In the genomic region with DNA sequence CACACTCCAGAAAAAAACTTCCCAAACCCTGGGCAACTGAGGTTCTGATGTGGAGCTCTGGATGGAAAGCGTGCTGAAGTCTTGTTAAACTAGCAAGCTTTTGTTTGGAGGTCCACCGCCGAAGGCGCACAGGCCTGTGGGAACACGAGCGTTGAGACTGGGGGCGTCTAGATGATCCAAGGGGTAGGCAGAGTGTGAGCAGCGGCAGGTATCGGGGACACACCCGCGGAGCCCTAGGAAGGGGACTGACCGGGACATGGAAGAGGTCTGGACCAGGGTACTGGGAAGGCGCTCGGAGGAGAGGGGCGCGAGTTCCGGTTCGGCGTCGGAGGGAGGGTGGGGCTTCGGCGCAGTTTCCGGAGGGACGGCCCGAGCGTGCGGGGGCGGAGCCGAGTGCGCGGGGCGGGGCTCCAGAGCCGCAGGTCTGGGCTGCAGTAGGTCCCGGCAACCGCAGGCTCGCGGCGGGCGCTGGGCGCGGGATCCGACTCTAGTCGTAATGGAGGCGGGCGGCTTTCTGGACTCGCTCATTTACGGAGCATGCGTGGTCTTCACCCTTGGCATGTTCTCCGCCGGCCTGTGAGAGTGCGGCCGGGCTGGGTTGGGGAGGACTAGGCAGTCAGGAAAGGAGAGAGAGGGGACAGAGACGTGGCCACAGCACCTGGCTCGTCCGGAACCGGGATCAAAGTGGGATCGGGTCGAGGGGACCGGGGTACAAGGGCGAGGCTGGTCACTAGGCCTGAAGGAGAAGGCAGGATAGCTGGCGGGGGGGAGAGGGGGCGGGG, we compare ENCODE assay signal across 1 cellular context.
TF ChIP-seq lines count a peak whose summit lies in the region.

A gene with protein sequence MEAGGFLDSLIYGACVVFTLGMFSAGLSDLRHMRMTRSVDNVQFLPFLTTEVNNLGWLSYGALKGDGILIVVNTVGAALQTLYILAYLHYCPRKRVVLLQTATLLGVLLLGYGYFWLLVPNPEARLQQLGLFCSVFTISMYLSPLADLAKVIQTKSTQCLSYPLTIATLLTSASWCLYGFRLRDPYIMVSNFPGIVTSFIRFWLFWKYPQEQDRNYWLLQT (plus strand): TSS at position 437 of the 782 bp plus-strand sequence. CDS start 60 bp downstream, at position 497.

TF ChIP-seq in K562, 482 proteins besides CTCF, POLR2A, EP300 and RAD21 (continued from another document and continues in another):
- TF ChIP-seq, protein P1, sequence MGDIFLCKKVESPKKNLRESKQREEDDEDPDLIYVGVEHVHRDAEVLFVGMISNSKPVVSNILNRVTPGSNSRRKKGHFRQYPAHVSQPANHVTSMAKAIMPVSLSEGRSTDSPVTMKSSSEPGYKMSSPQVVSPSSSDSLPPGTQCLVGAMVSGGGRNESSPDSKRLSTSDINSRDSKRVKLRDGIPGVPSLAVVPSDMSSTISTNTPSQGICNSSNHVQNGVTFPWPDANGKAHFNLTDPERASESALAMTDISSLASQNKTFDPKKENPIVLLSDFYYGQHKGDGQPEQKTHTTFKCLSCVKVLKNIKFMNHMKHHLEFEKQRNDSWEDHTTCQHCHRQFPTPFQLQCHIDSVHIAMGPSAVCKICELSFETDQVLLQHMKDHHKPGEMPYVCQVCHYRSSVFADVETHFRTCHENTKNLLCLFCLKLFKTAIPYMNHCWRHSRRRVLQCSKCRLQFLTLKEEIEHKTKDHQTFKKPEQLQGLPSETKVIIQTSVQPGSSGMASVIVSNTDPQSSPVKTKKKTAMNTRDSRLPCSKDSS (IDR thresholded peaks at IDR 0.05; ENCODE audit: low read depth, partially characterized antibody): no peak
- TF ChIP-seq ATF7 (IDR thresholded peaks at IDR 0.05): peak; percentile 67; the same call in 1 of the 2 replicates
- TF ChIP-seq, protein P2, sequence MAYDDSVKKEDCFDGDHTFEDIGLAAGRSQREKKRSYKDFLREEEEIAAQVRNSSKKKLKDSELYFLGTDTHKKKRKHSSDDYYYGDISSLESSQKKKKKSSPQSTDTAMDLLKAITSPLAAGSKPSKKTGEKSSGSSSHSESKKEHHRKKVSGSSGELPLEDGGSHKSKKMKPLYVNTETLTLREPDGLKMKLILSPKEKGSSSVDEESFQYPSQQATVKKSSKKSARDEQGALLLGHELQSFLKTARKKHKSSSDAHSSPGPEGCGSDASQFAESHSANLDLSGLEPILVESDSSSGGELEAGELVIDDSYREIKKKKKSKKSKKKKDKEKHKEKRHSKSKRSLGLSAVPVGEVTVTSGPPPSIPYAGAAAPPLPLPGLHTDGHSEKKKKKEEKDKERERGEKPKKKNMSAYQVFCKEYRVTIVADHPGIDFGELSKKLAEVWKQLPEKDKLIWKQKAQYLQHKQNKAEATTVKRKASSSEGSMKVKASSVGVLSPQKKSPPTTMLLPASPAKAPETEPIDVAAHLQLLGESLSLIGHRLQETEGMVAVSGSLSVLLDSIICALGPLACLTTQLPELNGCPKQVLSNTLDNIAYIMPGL (CRISPR knock-in tag; IDR thresholded peaks at IDR 0.05): no peak
- TF ChIP-seq PCBP2 (IDR thresholded peaks at IDR 0.05; ENCODE audit: low read depth, low read length, poor library complexity, severe bottlenecking): no peak
- no peak for TF ChIP-seq KLF1 (tag; IDR thresholded peaks at IDR 0.05)
- TF ChIP-seq, protein P3, sequence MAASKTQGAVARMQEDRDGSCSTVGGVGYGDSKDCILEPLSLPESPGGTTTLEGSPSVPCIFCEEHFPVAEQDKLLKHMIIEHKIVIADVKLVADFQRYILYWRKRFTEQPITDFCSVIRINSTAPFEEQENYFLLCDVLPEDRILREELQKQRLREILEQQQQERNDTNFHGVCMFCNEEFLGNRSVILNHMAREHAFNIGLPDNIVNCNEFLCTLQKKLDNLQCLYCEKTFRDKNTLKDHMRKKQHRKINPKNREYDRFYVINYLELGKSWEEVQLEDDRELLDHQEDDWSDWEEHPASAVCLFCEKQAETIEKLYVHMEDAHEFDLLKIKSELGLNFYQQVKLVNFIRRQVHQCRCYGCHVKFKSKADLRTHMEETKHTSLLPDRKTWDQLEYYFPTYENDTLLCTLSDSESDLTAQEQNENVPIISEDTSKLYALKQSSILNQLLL (CRISPR knock-in tag; IDR thresholded peaks at IDR 0.05; ENCODE audit: borderline replicate concordance): no peak
- TF ChIP-seq TAF7 (tag; IDR thresholded peaks at IDR 0.05): peak; percentile 77
- TF ChIP-seq BRD9 (IDR thresholded peaks at IDR 0.05; ENCODE audit: low read depth, partially characterized antibody): peak; percentile 79
- no peak for TF ChIP-seq PHF21A (IDR thresholded peaks at IDR 0.05; ENCODE audit: borderline replicate concordance, low read depth)
- TF ChIP-seq FIP1L1 (IDR thresholded peaks at IDR 0.05; ENCODE audit: low read depth, low read length, poor library complexity, severe bottlenecking): peak; percentile 23
- TF ChIP-seq, protein P4, sequence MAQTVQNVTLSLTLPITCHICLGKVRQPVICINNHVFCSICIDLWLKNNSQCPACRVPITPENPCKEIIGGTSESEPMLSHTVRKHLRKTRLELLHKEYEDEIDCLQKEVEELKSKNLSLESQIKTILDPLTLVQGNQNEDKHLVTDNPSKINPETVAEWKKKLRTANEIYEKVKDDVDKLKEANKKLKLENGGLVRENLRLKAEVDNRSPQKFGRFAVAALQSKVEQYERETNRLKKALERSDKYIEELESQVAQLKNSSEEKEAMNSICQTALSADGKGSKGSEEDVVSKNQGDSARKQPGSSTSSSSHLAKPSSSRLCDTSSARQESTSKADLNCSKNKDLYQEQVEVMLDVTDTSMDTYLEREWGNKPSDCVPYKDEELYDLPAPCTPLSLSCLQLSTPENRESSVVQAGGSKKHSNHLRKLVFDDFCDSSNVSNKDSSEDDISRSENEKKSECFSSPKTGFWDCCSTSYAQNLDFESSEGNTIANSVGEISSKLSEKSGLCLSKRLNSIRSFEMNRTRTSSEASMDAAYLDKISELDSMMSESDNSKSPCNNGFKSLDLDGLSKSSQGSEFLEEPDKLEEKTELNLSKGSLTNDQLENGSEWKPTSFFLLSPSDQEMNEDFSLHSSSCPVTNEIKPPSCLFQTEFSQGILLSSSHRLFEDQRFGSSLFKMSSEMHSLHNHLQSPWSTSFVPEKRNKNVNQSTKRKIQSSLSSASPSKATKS (CRISPR knock-in tag; IDR thresholded peaks at IDR 0.05): no peak; the same call in 1 of the 2 replicates
- TF ChIP-seq, protein P5, sequence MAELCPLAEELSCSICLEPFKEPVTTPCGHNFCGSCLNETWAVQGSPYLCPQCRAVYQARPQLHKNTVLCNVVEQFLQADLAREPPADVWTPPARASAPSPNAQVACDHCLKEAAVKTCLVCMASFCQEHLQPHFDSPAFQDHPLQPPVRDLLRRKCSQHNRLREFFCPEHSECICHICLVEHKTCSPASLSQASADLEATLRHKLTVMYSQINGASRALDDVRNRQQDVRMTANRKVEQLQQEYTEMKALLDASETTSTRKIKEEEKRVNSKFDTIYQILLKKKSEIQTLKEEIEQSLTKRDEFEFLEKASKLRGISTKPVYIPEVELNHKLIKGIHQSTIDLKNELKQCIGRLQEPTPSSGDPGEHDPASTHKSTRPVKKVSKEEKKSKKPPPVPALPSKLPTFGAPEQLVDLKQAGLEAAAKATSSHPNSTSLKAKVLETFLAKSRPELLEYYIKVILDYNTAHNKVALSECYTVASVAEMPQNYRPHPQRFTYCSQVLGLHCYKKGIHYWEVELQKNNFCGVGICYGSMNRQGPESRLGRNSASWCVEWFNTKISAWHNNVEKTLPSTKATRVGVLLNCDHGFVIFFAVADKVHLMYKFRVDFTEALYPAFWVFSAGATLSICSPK (IDR thresholded peaks at IDR 0.05; ENCODE audit: borderline replicate concordance): no peak
- TF ChIP-seq COPS2 (conservative IDR thresholded peaks at IDR 0.05): no peak
- TF ChIP-seq ESRRA (IDR thresholded peaks at IDR 0.05; ENCODE audit: borderline replicate concordance, low read depth): peak; percentile 88; the same call in 1 of the 2 replicates
- TF ChIP-seq HSF4 (CRISPR knock-in tag; IDR thresholded peaks at IDR 0.05; ENCODE audit: borderline replicate concordance): 0 out of 2 replicates have a peak, but pooled peaks have one; percentile 60
- TF ChIP-seq, protein P6, sequence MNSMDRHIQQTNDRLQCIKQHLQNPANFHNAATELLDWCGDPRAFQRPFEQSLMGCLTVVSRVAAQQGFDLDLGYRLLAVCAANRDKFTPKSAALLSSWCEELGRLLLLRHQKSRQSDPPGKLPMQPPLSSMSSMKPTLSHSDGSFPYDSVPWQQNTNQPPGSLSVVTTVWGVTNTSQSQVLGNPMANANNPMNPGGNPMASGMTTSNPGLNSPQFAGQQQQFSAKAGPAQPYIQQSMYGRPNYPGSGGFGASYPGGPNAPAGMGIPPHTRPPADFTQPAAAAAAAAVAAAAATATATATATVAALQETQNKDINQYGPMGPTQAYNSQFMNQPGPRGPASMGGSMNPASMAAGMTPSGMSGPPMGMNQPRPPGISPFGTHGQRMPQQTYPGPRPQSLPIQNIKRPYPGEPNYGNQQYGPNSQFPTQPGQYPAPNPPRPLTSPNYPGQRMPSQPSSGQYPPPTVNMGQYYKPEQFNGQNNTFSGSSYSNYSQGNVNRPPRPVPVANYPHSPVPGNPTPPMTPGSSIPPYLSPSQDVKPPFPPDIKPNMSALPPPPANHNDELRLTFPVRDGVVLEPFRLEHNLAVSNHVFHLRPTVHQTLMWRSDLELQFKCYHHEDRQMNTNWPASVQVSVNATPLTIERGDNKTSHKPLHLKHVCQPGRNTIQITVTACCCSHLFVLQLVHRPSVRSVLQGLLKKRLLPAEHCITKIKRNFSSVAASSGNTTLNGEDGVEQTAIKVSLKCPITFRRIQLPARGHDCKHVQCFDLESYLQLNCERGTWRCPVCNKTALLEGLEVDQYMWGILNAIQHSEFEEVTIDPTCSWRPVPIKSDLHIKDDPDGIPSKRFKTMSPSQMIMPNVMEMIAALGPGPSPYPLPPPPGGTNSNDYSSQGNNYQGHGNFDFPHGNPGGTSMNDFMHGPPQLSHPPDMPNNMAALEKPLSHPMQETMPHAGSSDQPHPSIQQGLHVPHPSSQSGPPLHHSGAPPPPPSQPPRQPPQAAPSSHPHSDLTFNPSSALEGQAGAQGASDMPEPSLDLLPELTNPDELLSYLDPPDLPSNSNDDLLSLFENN (IDR thresholded peaks at IDR 0.05; ENCODE audit: low read depth in 2 of 2, low read length in 2 of 2): no peak
- 0 out of 2 replicates have a peak, but pooled peaks have one; percentile 2 for TF ChIP-seq MTA2 (IDR thresholded peaks at IDR 0.05; ENCODE audit: low read depth)
- TF ChIP-seq, protein P7, sequence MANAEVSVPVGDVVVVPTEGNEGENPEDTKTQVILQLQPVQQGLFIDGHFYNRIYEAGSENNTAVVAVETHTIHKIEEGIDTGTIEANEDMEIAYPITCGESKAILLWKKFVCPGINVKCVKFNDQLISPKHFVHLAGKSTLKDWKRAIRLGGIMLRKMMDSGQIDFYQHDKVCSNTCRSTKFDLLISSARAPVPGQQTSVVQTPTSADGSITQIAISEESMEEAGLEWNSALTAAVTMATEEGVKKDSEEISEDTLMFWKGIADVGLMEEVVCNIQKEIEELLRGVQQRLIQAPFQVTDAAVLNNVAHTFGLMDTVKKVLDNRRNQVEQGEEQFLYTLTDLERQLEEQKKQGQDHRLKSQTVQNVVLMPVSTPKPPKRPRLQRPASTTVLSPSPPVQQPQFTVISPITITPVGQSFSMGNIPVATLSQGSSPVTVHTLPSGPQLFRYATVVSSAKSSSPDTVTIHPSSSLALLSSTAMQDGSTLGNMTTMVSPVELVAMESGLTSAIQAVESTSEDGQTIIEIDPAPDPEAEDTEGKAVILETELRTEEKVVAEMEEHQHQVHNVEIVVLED (CRISPR knock-in tag; IDR thresholded peaks at IDR 0.05): peak; percentile 67; the same call in 1 of the 2 replicates
- TF ChIP-seq, protein P8, sequence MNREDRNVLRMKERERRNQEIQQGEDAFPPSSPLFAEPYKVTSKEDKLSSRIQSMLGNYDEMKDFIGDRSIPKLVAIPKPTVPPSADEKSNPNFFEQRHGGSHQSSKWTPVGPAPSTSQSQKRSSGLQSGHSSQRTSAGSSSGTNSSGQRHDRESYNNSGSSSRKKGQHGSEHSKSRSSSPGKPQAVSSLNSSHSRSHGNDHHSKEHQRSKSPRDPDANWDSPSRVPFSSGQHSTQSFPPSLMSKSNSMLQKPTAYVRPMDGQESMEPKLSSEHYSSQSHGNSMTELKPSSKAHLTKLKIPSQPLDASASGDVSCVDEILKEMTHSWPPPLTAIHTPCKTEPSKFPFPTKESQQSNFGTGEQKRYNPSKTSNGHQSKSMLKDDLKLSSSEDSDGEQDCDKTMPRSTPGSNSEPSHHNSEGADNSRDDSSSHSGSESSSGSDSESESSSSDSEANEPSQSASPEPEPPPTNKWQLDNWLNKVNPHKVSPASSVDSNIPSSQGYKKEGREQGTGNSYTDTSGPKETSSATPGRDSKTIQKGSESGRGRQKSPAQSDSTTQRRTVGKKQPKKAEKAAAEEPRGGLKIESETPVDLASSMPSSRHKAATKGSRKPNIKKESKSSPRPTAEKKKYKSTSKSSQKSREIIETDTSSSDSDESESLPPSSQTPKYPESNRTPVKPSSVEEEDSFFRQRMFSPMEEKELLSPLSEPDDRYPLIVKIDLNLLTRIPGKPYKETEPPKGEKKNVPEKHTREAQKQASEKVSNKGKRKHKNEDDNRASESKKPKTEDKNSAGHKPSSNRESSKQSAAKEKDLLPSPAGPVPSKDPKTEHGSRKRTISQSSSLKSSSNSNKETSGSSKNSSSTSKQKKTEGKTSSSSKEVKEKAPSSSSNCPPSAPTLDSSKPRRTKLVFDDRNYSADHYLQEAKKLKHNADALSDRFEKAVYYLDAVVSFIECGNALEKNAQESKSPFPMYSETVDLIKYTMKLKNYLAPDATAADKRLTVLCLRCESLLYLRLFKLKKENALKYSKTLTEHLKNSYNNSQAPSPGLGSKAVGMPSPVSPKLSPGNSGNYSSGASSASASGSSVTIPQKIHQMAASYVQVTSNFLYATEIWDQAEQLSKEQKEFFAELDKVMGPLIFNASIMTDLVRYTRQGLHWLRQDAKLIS (CRISPR knock-in tag; IDR thresholded peaks at IDR 0.05): peak; percentile 66; the same call in 1 of the 2 replicates
- 0 out of 2 replicates have a peak, but pooled peaks have one; percentile 19 for TF ChIP-seq SOX6 (IDR thresholded peaks at IDR 0.05)
- no peak for TF ChIP-seq CHCHD3 (CRISPR knock-in tag; IDR thresholded peaks at IDR 0.05)
- TF ChIP-seq KDM5B (IDR thresholded peaks at IDR 0.05; ENCODE audit: insufficient replicate concordance, low read depth, low read length): peak; percentile 78
- TF ChIP-seq, protein P9, sequence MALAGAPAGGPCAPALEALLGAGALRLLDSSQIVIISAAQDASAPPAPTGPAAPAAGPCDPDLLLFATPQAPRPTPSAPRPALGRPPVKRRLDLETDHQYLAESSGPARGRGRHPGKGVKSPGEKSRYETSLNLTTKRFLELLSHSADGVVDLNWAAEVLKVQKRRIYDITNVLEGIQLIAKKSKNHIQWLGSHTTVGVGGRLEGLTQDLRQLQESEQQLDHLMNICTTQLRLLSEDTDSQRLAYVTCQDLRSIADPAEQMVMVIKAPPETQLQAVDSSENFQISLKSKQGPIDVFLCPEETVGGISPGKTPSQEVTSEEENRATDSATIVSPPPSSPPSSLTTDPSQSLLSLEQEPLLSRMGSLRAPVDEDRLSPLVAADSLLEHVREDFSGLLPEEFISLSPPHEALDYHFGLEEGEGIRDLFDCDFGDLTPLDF (CRISPR knock-in tag; IDR thresholded peaks at IDR 0.05): 0 out of 2 replicates have a peak, but pooled peaks have one; percentile 22
- TF ChIP-seq, protein P10, sequence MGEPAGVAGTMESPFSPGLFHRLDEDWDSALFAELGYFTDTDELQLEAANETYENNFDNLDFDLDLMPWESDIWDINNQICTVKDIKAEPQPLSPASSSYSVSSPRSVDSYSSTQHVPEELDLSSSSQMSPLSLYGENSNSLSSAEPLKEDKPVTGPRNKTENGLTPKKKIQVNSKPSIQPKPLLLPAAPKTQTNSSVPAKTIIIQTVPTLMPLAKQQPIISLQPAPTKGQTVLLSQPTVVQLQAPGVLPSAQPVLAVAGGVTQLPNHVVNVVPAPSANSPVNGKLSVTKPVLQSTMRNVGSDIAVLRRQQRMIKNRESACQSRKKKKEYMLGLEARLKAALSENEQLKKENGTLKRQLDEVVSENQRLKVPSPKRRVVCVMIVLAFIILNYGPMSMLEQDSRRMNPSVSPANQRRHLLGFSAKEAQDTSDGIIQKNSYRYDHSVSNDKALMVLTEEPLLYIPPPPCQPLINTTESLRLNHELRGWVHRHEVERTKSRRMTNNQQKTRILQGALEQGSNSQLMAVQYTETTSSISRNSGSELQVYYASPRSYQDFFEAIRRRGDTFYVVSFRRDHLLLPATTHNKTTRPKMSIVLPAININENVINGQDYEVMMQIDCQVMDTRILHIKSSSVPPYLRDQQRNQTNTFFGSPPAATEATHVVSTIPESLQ (CRISPR knock-in tag; IDR thresholded peaks at IDR 0.05): peak; percentile 89
